In genomic region chr14:103108749-103109207, GRCh38 we compare ENCODE assay signal across 9 cellular contexts. TPM values are rescaled to one million over a fixed set of nuclear protein-coding genes. Genes with fewer than 3 reads are reported as not detected.
DNase-seq lines count a peak whose midpoint lies in the region; ATAC-seq and TF ChIP-seq lines count a peak whose summit lies in the region.
"Had no signal": no experiment of that assay in that cellular context is flagged by ENCODE, and none has a peak within 500 bp of the region (broad histone marks: within the 10 kb centered on the region; RNA-seq: fewer than 3 reads in every experiment).

No MANE protein-coding gene starts in this region.

- no peaks in the 10 kb centered on the region for H3K9me3 ChIP-seq in duodenal mucosa (ENCODE audit: control insufficient read depth in 1 of 2, low read length in 2 of 2)
- H3K9me3 ChIP-seq in uterus = no peaks in the 10 kb centered on the region

- no peak overlapping the region for H3K9ac ChIP-seq in duodenal mucosa (ENCODE audit: low read depth in 1 of 2, low read length in 2 of 2)

- TF ChIP-seq POLR2A in uterus (IDR thresholded peaks at IDR 0.05) = no peak

- H3K4me3 ChIP-seq in duodenal mucosa (ENCODE audit: low read depth in 1 of 2, low read length in 2 of 2) (no peak overlapping the region), uterus (no peak overlapping the region)

- peak overlapping the region; percentile 32 for H3K27ac ChIP-seq in duodenal mucosa (ENCODE audit: low read depth, low read length)
- peak overlapping the region; percentile 64 to 69 for H3K27ac ChIP-seq in uterus

- peaks cover 43 to 49% of the 10 kb centered on the region in 2 donors for H3K4me1 ChIP-seq in duodenal mucosa (ENCODE audit: control insufficient read depth in 1 of 2, insufficient read depth in 2 of 2, low read length in 2 of 2)
- H3K4me1 ChIP-seq in uterus = peaks cover 0 to 13% of the 10 kb centered on the region in 2 donors

- no peaks in the 10 kb centered on the region for H3K36me3 ChIP-seq in duodenal mucosa (ENCODE audit: control insufficient read depth in 1 of 2, insufficient read depth in 2 of 2, low read length in 2 of 2)
- H3K36me3 ChIP-seq in uterus = no peaks in the 10 kb centered on the region

- no peak for TF ChIP-seq CTCF in uterus (IDR thresholded peaks at IDR 0.05)

- peak; percentile 19 for DNase-seq in stimulated activated CD4-positive, alpha-beta T cell treated with anti-CD3 and anti-CD28 coated beads, Interleukin-1b, Interleukin-23, amount 100 ng/mL, for 48 hours
- DNase-seq in stimulated activated CD4-positive, alpha-beta T cell treated with anti-CD3 and anti-CD28 coated beads, Interleukin-4, amount 100 ng/mL, for 1 hour = no peak
- peak; percentile 77 for DNase-seq in LHCN-M2 (ENCODE audit: low read depth)
- DNase-seq in uterus = peak; percentile 63 to 73
- DNase-seq in head of caudate nucleus = no peak
- DNase-seq in NCI-H345 treated with DMSO at 0.1 percent for 48 hours (lab: John Stamatoyannopoulos, UW; ENCODE audit: unreplicated experiment) = no peak
- DNase-seq: activated gamma-delta T cell treated with Interleukin-2 at 50 U/mL for 16 hours had no signal

- intact Hi-C loops in uterus (cut with DNase I; ENCODE audit: low total_unique reads) = loop anchor here (10.0 kb wide), 1 partner anchor 76 kb away; no protein-coding TSS in a partner anchor
- intact Hi-C loops in head of caudate nucleus (cut with DNase I) = loop anchor here (10.0 kb wide), 1 partner anchor 76 kb away; no protein-coding TSS in a partner anchor

- no peak for ATAC-seq in HG03196 (IDR thresholded peaks at IDR 0.05; ENCODE audit: unreplicated experiment)

- H3K27me3 ChIP-seq in duodenal mucosa (ENCODE audit: control insufficient read depth in 1 of 2, insufficient read depth in 2 of 2, low read length in 2 of 2) = peaks cover 0 to 5% of the 10 kb centered on the region in 2 donors
- peaks cover 8 to 11% of the 10 kb centered on the region in 2 donors for H3K27me3 ChIP-seq in uterus

RNA-seq across cellular contexts. Expression of gene EXOC3L4, which starts 14.3 kb away (rescaled TPM):
- total RNA-seq in LHCN-M2 (2014; rRNA removed) = 0.40 and 1.3 TPM in 2 replicates
- polyA plus RNA-seq in LHCN-M2 (2012) = 0.19 TPM
- 1 to 10 TPM in 1 of 4 donors, under 1 TPM in 2, not detected in 1; under 0.01 to 5.6 (median 0.41) TPM for total RNA-seq in uterus

RNA-seq across cellular contexts. Expression of gene TNFAIP2, which starts 14.5 kb away (rescaled TPM):
- total RNA-seq in LHCN-M2 (2014; rRNA removed) (9.4 and 21.0 TPM in 2 replicates), uterus (10 to 100 TPM; 29.4 to 81.4 (median 60.6) TPM)
- 5.3 TPM for polyA plus RNA-seq in LHCN-M2 (2012)

RNA-seq across cellular contexts. Expression of gene LBHD2, which starts 24.8 kb away (rescaled TPM):
- total RNA-seq in LHCN-M2 (2014; rRNA removed) (not detected in 2 replicates), uterus (not detected)
- not detected for polyA plus RNA-seq in LHCN-M2 (2012)

RNA-seq across cellular contexts. Expression of gene CDC42BPB, which starts 51.4 kb away (rescaled TPM):
- total RNA-seq in LHCN-M2 (2014; rRNA removed) = 56.6 and 59.5 TPM in 2 replicates
- 50.1 TPM for polyA plus RNA-seq in LHCN-M2 (2012)
- 100 to 1,000 TPM in 2 of 4 donors, 10 to 100 TPM in 2; 80.6 to 157 (median 118) TPM for total RNA-seq in uterus

Comparison
In these comparisons a context has a peak if more than half of its experiments do, and no peak if none do; other contexts are left out.
1. DNase-seq: peak in stimulated activated CD4-positive, alpha-beta T cell treated with anti-CD3 and anti-CD28 coated beads, Interleukin-1b, Interleukin-23, amount 100 ng/mL, for 48 hours (single experiment), LHCN-M2 (single experiment) and uterus (2 of 2); none in stimulated activated CD4-positive, alpha-beta T cell treated with anti-CD3 and anti-CD28 coated beads, Interleukin-4, amount 100 ng/mL, for 1 hour (single experiment), head of caudate nucleus (0 of 42) and NCI-H345 treated with DMSO at 0.1 percent for 48 hours (single experiment).